Comparison of ENCODE assay signal across 1 cellular context in the genomic region with DNA sequence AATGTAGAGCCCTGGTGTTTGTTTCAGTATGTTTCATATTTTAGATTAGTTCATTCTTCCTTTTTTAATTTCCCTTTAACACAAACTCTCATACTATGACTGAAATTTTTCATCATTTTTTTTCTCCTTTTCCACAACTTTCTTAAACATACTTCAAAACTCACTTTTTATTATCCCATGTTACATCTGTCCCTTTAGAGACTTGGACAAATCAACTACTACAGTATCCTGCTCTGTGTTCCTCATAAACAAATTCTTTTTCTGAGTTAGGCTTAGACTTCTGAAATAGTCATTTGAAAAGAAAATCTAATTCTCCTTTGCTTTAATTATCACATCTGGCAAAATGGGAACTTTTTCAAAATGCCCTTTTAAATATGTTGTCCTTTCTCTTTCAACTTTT.
TF ChIP-seq lines count a peak whose summit lies in the region.

No MANE protein-coding gene starts in this region.

TF ChIP-seq in K562, 482 proteins besides CTCF, POLR2A, EP300 and RAD21:
- TF ChIP-seq SPI1 (IDR thresholded peaks at IDR 0.05; ENCODE audit: borderline replicate concordance, low read depth, low read length) (no peak), KHSRP (IDR thresholded peaks at IDR 0.05) (no peak)
- TF ChIP-seq, protein P1, sequence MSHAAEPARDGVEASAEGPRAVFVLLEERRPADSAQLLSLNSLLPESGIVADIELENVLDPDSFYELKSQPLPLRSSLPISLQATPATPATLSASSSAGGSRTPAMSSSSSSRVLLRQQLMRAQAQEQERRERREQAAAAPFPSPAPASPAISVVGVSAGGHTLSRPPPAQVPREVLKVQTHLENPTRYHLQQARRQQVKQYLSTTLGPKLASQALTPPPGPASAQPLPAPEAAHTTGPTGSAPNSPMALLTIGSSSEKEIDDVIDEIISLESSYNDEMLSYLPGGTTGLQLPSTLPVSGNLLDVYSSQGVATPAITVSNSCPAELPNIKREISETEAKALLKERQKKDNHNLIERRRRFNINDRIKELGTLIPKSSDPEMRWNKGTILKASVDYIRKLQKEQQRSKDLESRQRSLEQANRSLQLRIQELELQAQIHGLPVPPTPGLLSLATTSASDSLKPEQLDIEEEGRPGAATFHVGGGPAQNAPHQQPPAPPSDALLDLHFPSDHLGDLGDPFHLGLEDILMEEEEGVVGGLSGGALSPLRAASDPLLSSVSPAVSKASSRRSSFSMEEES (CRISPR knock-in tag; IDR thresholded peaks at IDR 0.05) = no peak
